25 cellular contexts compared by ENCODE assay signal in the genomic region with DNA sequence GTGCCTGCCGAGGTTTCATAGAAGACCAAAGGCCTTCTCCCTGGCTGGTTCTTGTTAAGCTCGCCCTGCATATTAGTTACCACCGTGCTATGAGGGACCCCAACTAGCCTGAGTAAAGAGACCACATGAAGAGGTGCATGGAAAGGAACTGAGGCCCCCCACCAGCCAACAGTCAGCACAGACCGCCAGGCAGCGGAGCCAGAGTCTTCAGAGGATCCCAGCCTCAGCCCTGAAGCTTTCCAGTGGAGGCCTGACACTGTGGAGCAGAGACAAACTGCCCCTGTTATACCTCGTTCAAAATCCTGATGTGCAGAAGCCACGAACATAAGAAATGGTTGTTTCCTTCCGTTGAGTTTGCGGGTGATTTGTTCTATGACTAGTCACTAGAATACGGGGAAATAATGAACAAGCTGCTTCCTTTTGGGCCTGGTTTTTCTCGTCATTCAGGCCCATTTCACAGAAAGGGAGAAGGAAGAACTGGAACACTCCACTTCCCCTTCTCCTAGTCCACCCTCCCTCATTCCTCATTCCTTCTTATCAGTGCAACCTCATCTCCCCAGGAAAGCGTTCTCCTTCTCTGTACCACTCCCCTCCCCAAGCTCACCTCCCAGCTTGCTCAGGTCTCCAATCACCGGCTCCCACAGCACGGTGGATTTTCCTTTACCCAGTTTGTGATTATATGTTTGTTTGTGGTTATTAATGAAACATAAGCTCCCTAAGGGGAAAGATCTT. TPM values are rescaled to one million over a fixed set of nuclear protein-coding genes. Genes with fewer than 3 reads are reported as not detected.
DNase-seq lines count a peak whose midpoint lies in the region; TF ChIP-seq lines count a peak whose summit lies in the region.
"Had no signal": no experiment of that assay in that cellular context is flagged by ENCODE, and none has a peak within 500 bp of the region (broad histone marks: within the 10 kb centered on the region; RNA-seq: fewer than 3 reads in every experiment).

No MANE protein-coding gene starts in this region.

- H3K27me3 ChIP-seq in H7 (ENCODE audit: control insufficient read depth, insufficient read depth, low read length) (no peaks in the 10 kb centered on the region), esophagus squamous epithelium (peaks cover 0 to 85% (median 5%) of the 10 kb centered on the region in 4 donors), rectal smooth muscle tissue (ENCODE audit: control insufficient read depth, insufficient read depth, low read length) (no peaks in the 10 kb centered on the region)
- peaks cover 10% of the 10 kb centered on the region for H3K27me3 ChIP-seq in effector memory CD4-positive, alpha-beta T cell (replicated peaks; ENCODE audit: control insufficient read depth, insufficient read depth, low read length, poor library complexity, severe bottlenecking)
- H3K27me3 ChIP-seq: ascending aorta, uterus had no signal

- in situ Hi-C loops in G401 (cut with HindIII; ENCODE audit: low sequenced_read_pairs), result no loop called here

- no peak for TF ChIP-seq POLR2A in esophagus squamous epithelium (IDR thresholded peaks at IDR 0.05)

- peak overlapping the region in 3 of 4 donors; percentile 10 to 80 (median 79) for H3K27ac ChIP-seq in esophagus squamous epithelium
- H3K27ac ChIP-seq in rectal smooth muscle tissue (ENCODE audit: low read depth, low read length), result peak overlapping the region; percentile 33
- H3K27ac ChIP-seq in effector memory CD4-positive, alpha-beta T cell (ENCODE audit: insufficient read depth, low read length, poor library complexity, severe bottlenecking), result no peak overlapping the region
- H3K27ac ChIP-seq: ascending aorta, epithelial cell of prostate, WERI-Rb-1 had no signal

- WGBS in esophagus squamous epithelium, 2 donors, result 73 to 80% methylated on average over 12 to 13 of the region's 14 CpGs

- H3K36me3 ChIP-seq in H7 (replicated peaks; ENCODE audit: control insufficient read depth, insufficient read depth, low read length) (no peaks in the 10 kb centered on the region), esophagus squamous epithelium (no peaks in the 10 kb centered on the region), rectal smooth muscle tissue (ENCODE audit: control insufficient read depth, insufficient read depth, low read length) (no peaks in the 10 kb centered on the region)
- H3K36me3 ChIP-seq in effector memory CD4-positive, alpha-beta T cell (ENCODE audit: control insufficient read depth, insufficient read depth, low read length), result no peaks in the 10 kb centered on the region
- H3K36me3 ChIP-seq: ascending aorta, uterus, WERI-Rb-1 had no signal

- no peak overlapping the region for H3K9ac ChIP-seq in rectal smooth muscle tissue (ENCODE audit: low read length)

- H3K4me3 ChIP-seq in H7 (ENCODE audit: insufficient read depth, low read depth, low read length) (no peak overlapping the region), esophagus squamous epithelium (no peak overlapping the region), rectal smooth muscle tissue (ENCODE audit: low read length) (no peak overlapping the region)
- no peak overlapping the region for H3K4me3 ChIP-seq in effector memory CD4-positive, alpha-beta T cell (ENCODE audit: insufficient read depth, low read depth, low read length, poor library complexity, severe bottlenecking)
- H3K4me3 ChIP-seq: ascending aorta, uterus had no signal

- H3K4me1 ChIP-seq in esophagus squamous epithelium (peaks cover 15 to 45% (median 22%) of the 10 kb centered on the region in 3 donors), rectal smooth muscle tissue (ENCODE audit: control insufficient read depth, insufficient read depth, low read length) (peaks cover 9% of the 10 kb centered on the region)
- no peaks in the 10 kb centered on the region for H3K4me1 ChIP-seq in effector memory CD4-positive, alpha-beta T cell (ENCODE audit: control insufficient read depth, insufficient read depth, low read length, poor library complexity, severe bottlenecking)

- no peak for TF ChIP-seq CTCF in esophagus squamous epithelium (IDR thresholded peaks at IDR 0.05)

- H3K9me3 ChIP-seq in esophagus squamous epithelium, result no peaks in the 10 kb centered on the region
- H3K9me3 ChIP-seq in effector memory CD4-positive, alpha-beta T cell (ENCODE audit: control insufficient read depth, low read length), result no peaks in the 10 kb centered on the region
- H3K9me3 ChIP-seq: ascending aorta, uterus had no signal

- DNase-seq in H7 (peak; percentile 11), NCI-H226 (peak; percentile 10), esophagus squamous epithelium (lab: John Stamatoyannopoulos, UW) (no peak), G401 (ENCODE audit: low spot score) (no peak), NCI-H187 treated with DMSO at 0.1 percent for 48 hours (lab: John Stamatoyannopoulos, UW) (no peak)
- DNase-seq in effector memory CD4-positive, alpha-beta T cell, result no peak
- DNase-seq: activated naive CD4-positive, alpha-beta T cell treated with anti-CD3 and anti-CD28 coated beads for 36 hours; activated T-cell treated with anti-CD3 and anti-CD28 coated beads, Interleukin-2, amount 50 U/mL, for 4 hours; CD4-positive, CD25-positive, alpha-beta regulatory T cell; central memory CD4-positive, alpha-beta T cell; EL; foreskin fibroblast; GOT3; hypothalamus; Kasumi-1; NCI-H187; NCI-H774; PC-3; SHP77; stimulated activated CD4-positive, alpha-beta T cell treated with anti-CD3 and anti-CD28 coated beads, Interleukin-4, amount 100 ng/mL, for 4 hours; uterus; WERI-Rb-1 had no signal

- intact Hi-C loops in esophagus squamous epithelium (cut with DNase I), result no loop called here

RNA-seq across cellular contexts. Expression of a gene that starts 3.0 kb away (rescaled TPM):
- 37.3 and 41.4 TPM in 2 replicates for total RNA-seq in H7 (2014; rRNA removed; shearing (Covaris generic))
- 1 to 10 TPM; 1.1 to 2.7 (median 1.9) TPM for total RNA-seq in esophagus squamous epithelium
- not detected in 2 replicates for total RNA-seq in G401 (2014; rRNA removed; shearing (Covaris generic))
- total RNA-seq: activated naive CD4-positive, alpha-beta T cell treated with anti-CD3 and anti-CD28 coated beads for 36 hours; CD4-positive, CD25-positive, alpha-beta regulatory T cell had no signal

Comparison
In these comparisons a context has a peak if more than half of its experiments do, and no peak if none do; other contexts are left out.
1. DNase-seq: peak in H7 (single experiment) and NCI-H226 (single experiment); none in esophagus squamous epithelium (single experiment), G401 (single experiment), effector memory CD4-positive, alpha-beta T cell (0 of 3) and NCI-H187 treated with DMSO at 0.1 percent for 48 hours (single experiment).
2. RNA of a gene that starts 3.0 kb away (total RNA-seq): 37.3 to 41.4 TPM in H7; 1.1 to 2.7 TPM in esophagus squamous epithelium and not detected in G401; every median in the first group is over 10 times any median in the second.